In the genomic region with DNA sequence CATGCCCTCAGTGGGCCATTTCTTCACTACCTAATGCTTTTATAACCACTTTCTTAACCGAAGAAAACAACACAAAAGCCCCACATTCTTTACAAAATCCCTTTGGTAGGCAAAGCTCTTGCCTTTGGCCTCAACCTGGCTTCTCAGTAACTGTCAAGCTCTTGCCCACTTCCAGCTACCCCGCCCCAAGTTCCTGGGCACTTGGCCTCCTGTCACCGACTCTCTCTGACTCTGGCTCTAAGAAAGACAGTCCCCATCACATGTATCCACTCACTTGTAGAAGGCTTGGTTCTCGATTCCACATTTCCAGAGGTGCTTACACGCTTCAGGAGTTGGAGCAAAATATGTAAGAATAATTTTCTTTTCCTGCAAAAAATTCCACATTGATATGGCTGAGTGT, we compare ENCODE assay signal across 19 cellular contexts.
"Had no signal": no experiment of that assay in that cellular context is flagged by ENCODE, and none has a peak within 500 bp of the region (broad histone marks: within the 10 kb centered on the region; RNA-seq: fewer than 3 reads in every experiment).

No MANE protein-coding gene starts in this region.

- H3K27me3 ChIP-seq: MG63 had no signal

- H3K9me3 ChIP-seq: MG63, SK-N-SH had no signal

- ATAC-seq: HepG2 had no signal

- DNase-seq: IMR-90, Karpas-422, KG1, MG63, NCI-H1092, NCI-H1105 treated with DMSO at 0.1 percent for 48 hours, NCI-H1417 treated with DMSO at 0.1 percent for 48 hours, NCI-H146, NCI-H1694 treated with DMSO at 0.1 percent for 48 hours, NCI-H1930, NCI-H2081, NCI-H2107, NCI-H2227 treated with DMSO at 0.1 percent for 48 hours, NCI-H524, NCI-H526 treated with DMSO at 0.1 percent for 48 hours, NCI-H748 treated with DMSO at 0.1 percent for 48 hours, SHP77, SK-N-SH had no signal

- H3K4me3 ChIP-seq: MG63 had no signal
